In genomic region chr2:210503622-210504300, GRCh38 we compare ENCODE assay signal across 10 cellular contexts. TPM values are rescaled to one million over a fixed set of nuclear protein-coding genes. Genes with fewer than 3 reads are reported as not detected.
DNase-seq lines count a peak whose midpoint lies in the region; ATAC-seq and TF ChIP-seq lines count a peak whose summit lies in the region.
"Had no signal": no experiment of that assay in that cellular context is flagged by ENCODE, and none has a peak within 500 bp of the region (broad histone marks: within the 10 kb centered on the region; RNA-seq: fewer than 3 reads in every experiment).

No MANE protein-coding gene starts in this region.

- peaks cover 0 to 12% (median 0%) of the 10 kb centered on the region in 7 donors for H3K27me3 ChIP-seq in heart right ventricle
- H3K27me3 ChIP-seq in duodenal mucosa (ENCODE audit: control insufficient read depth in 1 of 2, insufficient read depth in 2 of 2, low read length in 2 of 2), result no peaks in the 10 kb centered on the region
- H3K27me3 ChIP-seq in mucosa of rectum (ENCODE audit: control insufficient read depth in 2 of 2, insufficient read depth in 2 of 2, low read length in 2 of 2), result no peaks in the 10 kb centered on the region
- H3K27me3 ChIP-seq in upper lobe of right lung, result no peaks in the 10 kb centered on the region

- H3K4me1 ChIP-seq in heart right ventricle, result peaks cover 0 to 7% (median 0%) of the 10 kb centered on the region in 9 donors
- H3K4me1 ChIP-seq in duodenal mucosa (ENCODE audit: control insufficient read depth in 1 of 2, insufficient read depth in 2 of 2, low read length in 2 of 2), result peaks cover 8 to 13% of the 10 kb centered on the region in 2 donors
- peaks cover 0 to 3% of the 10 kb centered on the region in 2 donors for H3K4me1 ChIP-seq in mucosa of rectum (ENCODE audit: control insufficient read depth in 2 of 2, insufficient read depth in 2 of 2, low read length in 2 of 2)
- no peaks in the 10 kb centered on the region for H3K4me1 ChIP-seq in upper lobe of right lung
- H3K4me1 ChIP-seq: SJSA1 had no signal

- no peak overlapping the region for H3K27ac ChIP-seq in heart right ventricle
- no peak overlapping the region for H3K27ac ChIP-seq in duodenal mucosa (ENCODE audit: low read depth, low read length)
- H3K27ac ChIP-seq in mucosa of rectum (ENCODE audit: low read depth in 2 of 2, low read length in 2 of 2), result no peak overlapping the region
- H3K27ac ChIP-seq in upper lobe of right lung, result no peak overlapping the region
- H3K27ac ChIP-seq: SJSA1 had no signal

- ATAC-seq in left cardiac atrium, result peak; percentile 27 to 29
- ATAC-seq in heart right ventricle, result no peak
- no peak for ATAC-seq in upper lobe of right lung
- no peak for ATAC-seq in GM21576 (IDR thresholded peaks at IDR 0.05; ENCODE audit: unreplicated experiment)
- no peak for ATAC-seq in HG03139 (IDR thresholded peaks at IDR 0.05; ENCODE audit: unreplicated experiment)
- no peak for ATAC-seq in HG03378 (IDR thresholded peaks at IDR 0.05; ENCODE audit: unreplicated experiment)

- H3K36me3 ChIP-seq in heart right ventricle (no peaks in the 10 kb centered on the region), duodenal mucosa (ENCODE audit: control insufficient read depth in 1 of 2, insufficient read depth in 2 of 2, low read length in 2 of 2) (no peaks in the 10 kb centered on the region), mucosa of rectum (ENCODE audit: control insufficient read depth in 2 of 2, insufficient read depth in 2 of 2, low read length in 2 of 2) (no peaks in the 10 kb centered on the region), upper lobe of right lung (no peaks in the 10 kb centered on the region)
- H3K36me3 ChIP-seq: SJSA1 had no signal

- H3K9me3 ChIP-seq in heart right ventricle (peaks cover 0 to 21% (median 0%) of the 10 kb centered on the region in 11 donors), duodenal mucosa (ENCODE audit: control insufficient read depth in 1 of 2, low read length in 2 of 2) (peaks cover 0 to 2% of the 10 kb centered on the region in 2 donors), mucosa of rectum (ENCODE audit: control insufficient read depth in 2 of 2, low read length in 2 of 2) (no peaks in the 10 kb centered on the region), upper lobe of right lung (no peaks in the 10 kb centered on the region)
- H3K9me3 ChIP-seq: SJSA1 had no signal

- WGBS in heart right ventricle, 2 donors, result 42 to 59% methylated on average over 9 of the region's 9 CpGs

- no peak for TF ChIP-seq CTCF in heart right ventricle (IDR thresholded peaks at IDR 0.05)
- no peak for TF ChIP-seq CTCF in upper lobe of right lung (IDR thresholded peaks at IDR 0.05)

- H3K4me3 ChIP-seq in heart right ventricle, result peak overlapping the region in 1 of 10 donors; percentile 21
- peak overlapping the region; percentile 40 to 61 for H3K4me3 ChIP-seq in duodenal mucosa (ENCODE audit: low read depth in 1 of 2, low read length in 2 of 2)
- peak overlapping the region; percentile 51 to 69 for H3K4me3 ChIP-seq in mucosa of rectum (ENCODE audit: low read length in 2 of 2)
- peak overlapping the region; percentile 37 for H3K4me3 ChIP-seq in upper lobe of right lung

- H3K9ac ChIP-seq in duodenal mucosa (ENCODE audit: low read depth in 1 of 2, low read length in 2 of 2) (peak overlapping the region; percentile 33 to 34), mucosa of rectum (ENCODE audit: low read depth in 1 of 2, low read length in 2 of 2) (no peak overlapping the region)

- DNase-seq in left cardiac atrium (no peak), heart right ventricle (no peak), upper lobe of right lung (no peak)
- DNase-seq: activated naive CD4-positive, alpha-beta T cell treated with anti-CD3 and anti-CD28 coated beads, Interleukin-2, amount 50 U/mL, for 16 hours had no signal

- intact Hi-C loops in left cardiac atrium (cut with DNase I), result no loop called here
- intact Hi-C loops in heart right ventricle (cut with DNase I), result no loop called here
- intact Hi-C loops in upper lobe of right lung (cut with DNase I), result no loop called here

RNA-seq across cellular contexts. Expression of gene LANCL1, which starts 27.2 kb away (rescaled TPM):
- total RNA-seq in left cardiac atrium (10 to 100 TPM; 46.7 to 48.3 TPM), heart right ventricle (10 to 100 TPM; 47.3 to 76.1 (median 65.7) TPM), upper lobe of right lung (32.2 TPM)
- polyA plus RNA-seq in heart right ventricle, result 10 to 100 TPM in 1 of 2 donors, 1 to 10 TPM in 1; 5.9 to 13.1 TPM

RNA-seq across cellular contexts. Expression of gene CPS1, which starts 52.6 kb away (rescaled TPM):
- 1 to 10 TPM; 2.7 to 3.0 TPM for total RNA-seq in left cardiac atrium
- 1 to 10 TPM; 1.4 to 8.2 (median 3.2) TPM for total RNA-seq in heart right ventricle
- polyA plus RNA-seq in heart right ventricle, result 1 to 10 TPM in 1 of 2 donors, under 1 TPM in 1; 0.86 to 1.3 TPM
- 3.1 TPM for total RNA-seq in upper lobe of right lung

Comparison
In these comparisons a context has a peak if more than half of its experiments do, and no peak if none do; other contexts are left out.
1. ATAC-seq: peak in left cardiac atrium (2 of 2); none in heart right ventricle (0 of 8), upper lobe of right lung (single experiment), GM21576 (single experiment), HG03139 (single experiment) and HG03378 (single experiment).
2. H3K9ac ChIP-seq: peak in duodenal mucosa (2 of 2); none in mucosa of rectum (0 of 2).